In genomic region chr4:6362243-6362885, GRCh38 we compare ENCODE assay signal across 1 cellular context.
TF ChIP-seq lines count a peak whose summit lies in the region.

No MANE protein-coding gene starts in this region.

TF ChIP-seq in A549, 52 proteins besides CTCF, POLR2A, EP300 and RAD21 (continued from another document):
- TF ChIP-seq CHD4 (IDR thresholded peaks at IDR 0.05; ENCODE audit: borderline replicate concordance) (no peak), EHMT2 (IDR thresholded peaks at IDR 0.05; ENCODE audit: low read depth) (no peak), NR3C1 (IDR thresholded peaks at IDR 0.05) (no peak), TFCP2L1 (CRISPR knock-in tag; IDR thresholded peaks at IDR 0.05) (no peak)
